In genomic region chr11:1832181-1832988, GRCh38 we compare ENCODE assay signal across 8 cellular contexts. TPM values are rescaled to one million over a fixed set of nuclear protein-coding genes. Genes with fewer than 3 reads are reported as not detected.
A peak's percentile ranks its signal among the peaks of the same experiment; 100 is the strongest.
DNase-seq lines count a peak whose midpoint lies in the region; ATAC-seq and TF ChIP-seq lines count a peak whose summit lies in the region.

No MANE protein-coding gene starts in this region.

- H3K9me3 Mint-ChIP-seq in neural crest cell (no peaks in the 10 kb centered on the region), type B pancreatic cell (no peaks in the 10 kb centered on the region)

- H3K27me3 Mint-ChIP-seq in neural crest cell (ENCODE audit: low read depth) (no peaks in the 10 kb centered on the region), type B pancreatic cell (no peaks in the 10 kb centered on the region)

- TF ChIP-seq POLR2A in NB4 (IDR thresholded peaks at IDR 0.05; ENCODE audit: extremely low read depth, insufficient read length) = no peak

- 12 to 14% methylated on average over 41 to 45 of the region's 45 CpGs for WGBS in esophagus, 2 donors

- ATAC-seq in HG02981 (IDR thresholded peaks at IDR 0.05; ENCODE audit: unreplicated experiment) = no peak

- H3K36me3 Mint-ChIP-seq in neural crest cell (ENCODE audit: low read depth) = no peaks in the 10 kb centered on the region
- H3K36me3 Mint-ChIP-seq in type B pancreatic cell = no peaks in the 10 kb centered on the region

- H3K4me1 Mint-ChIP-seq in neural crest cell (no peaks in the 10 kb centered on the region), type B pancreatic cell (ENCODE audit: unreplicated experiment) (peaks cover 4% of the 10 kb centered on the region)

- no peaks in the 10 kb centered on the region for H3K9me3 ChIP-seq in esophagus (ENCODE audit: control insufficient read depth in 2 of 2, insufficient read depth in 1 of 2, low read depth in 1 of 2, low read length in 1 of 2)

- H3K27ac ChIP-seq in esophagus (ENCODE audit: low read depth in 2 of 2, low read length in 1 of 2) = peak overlapping the region; percentile 23 to 97

- H3K4me3 Mint-ChIP-seq in neural crest cell (no peak overlapping the region), type B pancreatic cell (no peak overlapping the region)

- DNase-seq in GDM1 (lab: John Stamatoyannopoulos, UW) (peak; percentile 36), NB4 (ENCODE audit: low read depth) (peak; percentile 54), activated T-cell treated with anti-CD3 and anti-CD28 coated beads for 48 hours (ENCODE audit: low read depth) (peak; percentile 67), neural crest cell (ENCODE audit: low read depth, low spot score) (peak; percentile 78), type B pancreatic cell (ENCODE audit: extremely low spot score, unreplicated experiment) (no peak), SKM-1 (lab: John Stamatoyannopoulos, UW; ENCODE audit: unreplicated experiment) (no peak)

- no peaks in the 10 kb centered on the region for H3K27me3 ChIP-seq in esophagus (ENCODE audit: control insufficient read depth in 1 of 2, insufficient read depth in 2 of 2, low read length in 2 of 2)

- no peak overlapping the region for H3K4me3 ChIP-seq in NB4 (ENCODE audit: low read depth, low read length)
- no peak overlapping the region for H3K4me3 ChIP-seq in esophagus (ENCODE audit: low read depth in 1 of 2, low read length in 2 of 2)

- H3K27ac Mint-ChIP-seq in neural crest cell (ENCODE audit: unreplicated experiment) (no peak overlapping the region), type B pancreatic cell (peak overlapping the region; percentile 99)

- TF ChIP-seq CTCF in NB4 (IDR thresholded peaks at IDR 0.05; ENCODE audit: low read depth, low read length) (peak; percentile 82), neural crest cell (conservative IDR thresholded peaks at IDR 0.05) (peak; percentile 99), type B pancreatic cell (conservative IDR thresholded peaks at IDR 0.05) (peak; percentile 100)

- H3K36me3 ChIP-seq in esophagus (ENCODE audit: control insufficient read depth in 2 of 2, insufficient read depth in 2 of 2, low read length in 1 of 2) = peaks cover 0 to 2% of the 10 kb centered on the region in 2 donors

- peaks cover 8 to 66% of the 10 kb centered on the region in 2 donors for H3K4me1 ChIP-seq in esophagus (ENCODE audit: control insufficient read depth in 2 of 2, insufficient read depth in 2 of 2, low read length in 1 of 2)

RNA-seq across cellular contexts. Expression of gene SYT8, which starts 2.4 kb away (rescaled TPM):
- polyA plus RNA-seq in esophagus = 100 to 1,000 TPM in 1 of 2 donors, 10 to 100 TPM in 1; 38.9 to 360 TPM
- total RNA-seq in neural crest cell = not detected in 2 replicates
- total RNA-seq in type B pancreatic cell (ENCODE audit: low replicate concordance) = 4.5 and 7.9 TPM in 2 replicates

RNA-seq across cellular contexts. Expression of gene TNNI2, which starts 6.4 kb away (rescaled TPM):
- 100 to 1,000 TPM in 1 of 2 donors, 1 to 10 TPM in 1; 9.8 to 166 TPM for polyA plus RNA-seq in esophagus
- not detected in 2 replicates for total RNA-seq in neural crest cell
- 1.7 and 3.9 TPM in 2 replicates for total RNA-seq in type B pancreatic cell (ENCODE audit: low replicate concordance)

RNA-seq across cellular contexts. Expression of gene LSP1, which starts 20.5 kb away (rescaled TPM):
- polyA plus RNA-seq in esophagus = 100 to 1,000 TPM in 1 of 2 donors, 10 to 100 TPM in 1; 23.7 to 130 TPM
- total RNA-seq in neural crest cell (not detected in 2 replicates), type B pancreatic cell (ENCODE audit: low replicate concordance) (0.50 and 0.53 TPM in 2 replicates)

RNA-seq across cellular contexts. Expression of gene PRR33, which starts 59.3 kb away (rescaled TPM):
- under 1 TPM; 0.02 to 0.43 TPM for polyA plus RNA-seq in esophagus
- total RNA-seq in neural crest cell = not detected in 2 replicates
- not detected in 2 replicates for total RNA-seq in type B pancreatic cell (ENCODE audit: low replicate concordance)

Comparison
In these comparisons a context has a peak if more than half of its experiments do, and no peak if none do; other contexts are left out.
1. DNase-seq: peak in GDM1 (single experiment), NB4 (single experiment), activated T-cell treated with anti-CD3 and anti-CD28 coated beads for 48 hours (single experiment) and neural crest cell (single experiment); none in type B pancreatic cell (single experiment) and SKM-1 (single experiment).
2. Peak in every context shown above with its lines, with median percentiles within 50 percentile points of each other: CTCF ChIP-seq.